ENCODE assay signal across 8 cellular contexts in the genomic region with DNA sequence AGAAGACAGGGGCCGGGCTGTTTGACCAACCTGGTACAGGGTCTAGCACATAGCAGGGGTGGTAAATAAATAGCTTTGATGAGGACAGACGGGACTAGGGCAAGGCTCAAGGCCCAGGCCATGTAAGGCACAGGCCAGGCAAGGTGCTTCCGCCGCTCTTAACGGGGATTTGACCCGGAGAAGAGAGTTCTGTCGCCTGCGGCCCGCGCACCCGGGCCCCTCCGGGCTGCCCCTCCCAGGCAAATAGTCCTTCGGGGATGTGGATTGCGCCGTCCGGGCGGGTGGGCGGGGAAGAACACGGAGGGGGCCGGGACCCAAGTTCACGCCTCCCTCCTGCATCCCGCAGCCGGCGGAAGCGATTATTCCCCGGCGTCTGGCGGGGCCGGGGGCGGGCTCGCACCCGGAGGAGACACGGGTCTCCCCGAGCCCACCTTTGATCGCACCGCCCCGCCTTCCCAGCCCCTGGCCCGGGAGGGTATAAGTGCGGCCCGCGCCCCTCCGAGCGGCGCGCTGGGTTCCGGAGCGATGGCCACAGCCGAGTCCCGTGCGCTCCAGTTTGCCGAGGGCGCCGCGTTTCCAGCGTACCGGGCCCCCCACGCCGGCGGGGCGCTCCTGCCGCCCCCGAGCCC. TPM values are rescaled to one million over a fixed set of nuclear protein-coding genes. Genes with fewer than 3 reads are reported as not detected.
A peak's percentile ranks its signal among the peaks of the same experiment; 100 is the strongest.
DNase-seq lines count a peak whose midpoint lies in the region; ATAC-seq and TF ChIP-seq lines count a peak whose summit lies in the region.

Gene MIXL1 (plus strand): TSS at position 508 of the 629 bp plus-strand sequence. CDS start 18 bp downstream, at position 526.

- no peaks in the 10 kb centered on the region for H3K4me1 ChIP-seq in testis

- H3K36me3 ChIP-seq in testis (ENCODE audit: low read depth, missing control alignments), result no peaks in the 10 kb centered on the region

- TF ChIP-seq POLR2A in testis (IDR thresholded peaks at IDR 0.05), result no peak

- TF ChIP-seq CTCF in testis (IDR thresholded peaks at IDR 0.05), result no peak

- peaks cover 3% of the 10 kb centered on the region for H3K9me3 ChIP-seq in iPS-18c (ENCODE audit: control insufficient read depth, insufficient read depth, low read length)
- no peaks in the 10 kb centered on the region for H3K9me3 ChIP-seq in testis

- H3K4me3 ChIP-seq in iPS-18c (ENCODE audit: insufficient read depth, low read depth, low read length) (peak within 1 kb of the TSS; percentile 69), testis (peak within 1 kb of the TSS; percentile 40 to 58)

- no peak within 1 kb of the TSS for H3K27ac ChIP-seq in testis

- WGBS in testis, 2 donors, result 6 to 35% methylated on average over 5 to 51 of the region's 62 CpGs

- peak; percentile 3 for DNase-seq in stimulated activated CD4-positive, alpha-beta T cell treated with anti-CD3 and anti-CD28 coated beads, Interleukin-12 subunit alpha, Interleukin-12 subunit beta, amount 100 ng/mL, for 4 hours
- DNase-seq in stimulated activated CD4-positive, alpha-beta T cell treated with anti-CD3 and anti-CD28 coated beads, Interleukin-2, amount 100 ng/mL, for 48 hours, result no peak
- peak; percentile 28 to 30 for DNase-seq in activated T-cell treated with anti-CD3 and anti-CD28 coated beads, Interleukin-2, amount 50 U/mL, for 48 hours
- DNase-seq in testis (no peak), NCI-H1436 (lab: John Stamatoyannopoulos, UW) (no peak), medulla oblongata (ENCODE audit: extremely low spot score) (no peak)

- no peaks in the 10 kb centered on the region for H3K27me3 ChIP-seq in testis

- ATAC-seq in HG02885 (IDR thresholded peaks at IDR 0.05; ENCODE audit: poor library complexity, unreplicated experiment), result peak; percentile 44

- intact Hi-C loops in testis (cut with DNase I; ENCODE audit: low total_unique reads), result no loop called here

RNA-seq across cellular contexts. Expression of gene MIXL1, which starts in this region (rescaled TPM):
- total RNA-seq in testis, result under 1 TPM; 0.39 to 0.68 TPM
- 0.66 TPM for polyA plus RNA-seq in testis (ENCODE audit: insufficient read depth, low read depth, low replicate concordance)

Comparison
In these comparisons a context has a peak if more than half of its experiments do, and no peak if none do; other contexts are left out.
1. DNase-seq: peak in stimulated activated CD4-positive, alpha-beta T cell treated with anti-CD3 and anti-CD28 coated beads, Interleukin-12 subunit alpha, Interleukin-12 subunit beta, amount 100 ng/mL, for 4 hours (single experiment) and activated T-cell treated with anti-CD3 and anti-CD28 coated beads, Interleukin-2, amount 50 U/mL, for 48 hours (2 of 2); none in stimulated activated CD4-positive, alpha-beta T cell treated with anti-CD3 and anti-CD28 coated beads, Interleukin-2, amount 100 ng/mL, for 48 hours (0 of 2), testis (single experiment), NCI-H1436 (single experiment) and medulla oblongata (single experiment).